ENCODE assay signal across 8 cellular contexts in genomic region chr19:58439576-58440554, GRCh38. TPM values are rescaled to one million over a fixed set of nuclear protein-coding genes. Genes with fewer than 3 reads are reported as not detected.
A peak's percentile ranks its signal among the peaks of the same experiment; 100 is the strongest.
DNase-seq lines count a peak whose midpoint lies in the region; TF ChIP-seq lines count a peak whose summit lies in the region.

Gene ZNF132 (minus strand): TSS chr19:58440153. CDS start chr19:58439821, 332 bp downstream.

- TF ChIP-seq CTCF in WI38 (IDR thresholded peaks at IDR 0.05; ENCODE audit: low read depth, low read length), result no peak

- H3K27ac ChIP-seq in GM23248 (peak within 1 kb of the TSS; percentile 67), caudate nucleus (ENCODE audit: low read depth, low read length) (peak within 1 kb of the TSS; percentile 80), skin epidermis (peak within 1 kb of the TSS in 20 of 21 experiments; percentile 16 to 82 (median 64))

- in situ Hi-C loops in GM23248 (cut with MboI), result no loop called here

- peaks cover 20% of the 10 kb centered on the region for H3K36me3 ChIP-seq in GM23248 (ENCODE audit: low read depth)

- H2AFZ ChIP-seq in GM23248, result peak within 1 kb of the TSS; percentile 95

- peaks cover 27% of the 10 kb centered on the region for H3K79me2 ChIP-seq in GM23248 (ENCODE audit: insufficient read depth)

- no peaks in the 10 kb centered on the region for H3K9me2 ChIP-seq in GM23248 (ENCODE audit: insufficient read depth)

- H4K20me1 ChIP-seq in GM23248 (ENCODE audit: insufficient read depth), result no peaks in the 10 kb centered on the region

- H3K27me3 ChIP-seq in GM23248 (replicated peaks; ENCODE audit: insufficient read depth), result no peaks in the 10 kb centered on the region

- H3K4me1 ChIP-seq in GM23248 (ENCODE audit: insufficient read depth), result peaks cover 4% of the 10 kb centered on the region; the same call in 1 of the 2 replicates

- H3K9me3 ChIP-seq in GM23248 (ENCODE audit: low read depth), result no peaks in the 10 kb centered on the region

- H3K9ac ChIP-seq in GM23248, result peak within 1 kb of the TSS; percentile 84

- H3K4me2 ChIP-seq in GM23248 (ENCODE audit: unreplicated experiment), result peak within 1 kb of the TSS; percentile 93

- H3F3A ChIP-seq in GM23248 (ENCODE audit: insufficient read depth), result no peaks in the 10 kb centered on the region

- DNase-seq in EL (peak; percentile 99), GM23248 (peak; percentile 100), NCI-H1092 (lab: John Stamatoyannopoulos, UW) (peak; percentile 96), caudate nucleus (lab: John Stamatoyannopoulos, UW) (peak; percentile 49 to 100 (median 99)), iPS-NIHi11 (ENCODE audit: low spot score) (peak; percentile 59), AML-193 (lab: John Stamatoyannopoulos, UW) (no peak)

- 7% methylated on average over 56 to 58 of the region's 59 CpGs for whole genome bisulfite sequencing in GM23248 (ENCODE audit: low coverage in 1 of 2, low lambda C conversion rate in 2 of 2, missing lambda C conversion rate in 2 of 2), 2 experiments

- H3K4me3 ChIP-seq in GM23248 (peak within 1 kb of the TSS; percentile 79), WI38 (ENCODE audit: low read depth, low read length) (peak within 1 kb of the TSS; percentile 83), skin epidermis (peak within 1 kb of the TSS; percentile 50 to 72 (median 56))

RNA-seq across cellular contexts. Expression of gene ZNF132, which starts in this region (rescaled TPM):
- 6.1 and 6.7 TPM in 2 replicates for total RNA-seq in GM23248 (2014; rRNA removed; shearing (Covaris generic))
- polyA plus RNA-seq in GM23248 (2016; fragmentation: Nextera tagmentation; extraction: Ambion mirVana), result 4.5 and 5.8 TPM in 2 replicates

Comparison
In these comparisons a context has a peak if more than half of its experiments do, and no peak if none do; other contexts are left out.
1. DNase-seq: peak in EL (single experiment), GM23248 (single experiment), NCI-H1092 (single experiment), caudate nucleus (61 of 61) and iPS-NIHi11 (single experiment); none in AML-193 (0 of 2).
2. Peak in every context shown above with its lines, with median percentiles within 50 percentile points of each other: H3K27ac ChIP-seq and H3K4me3 ChIP-seq.